18 cellular contexts compared by ENCODE assay signal in genomic region chr4:117385531-117385930, GRCh38.
DNase-seq lines count a peak whose midpoint lies in the region; ATAC-seq and TF ChIP-seq lines count a peak whose summit lies in the region.
"Had no signal": no experiment of that assay in that cellular context is flagged by ENCODE, and none has a peak within 500 bp of the region (broad histone marks: within the 10 kb centered on the region; RNA-seq: fewer than 3 reads in every experiment).

No MANE protein-coding gene starts in this region.

- H3K9ac ChIP-seq in SU-DHL-6 (ENCODE audit: low read length) = no peak overlapping the region
- H3K9ac ChIP-seq: KMS-11 had no signal

- TF ChIP-seq CTCF in SU-DHL-6 (IDR thresholded peaks at IDR 0.05; ENCODE audit: insufficient read depth, low read length, poor library complexity, severe bottlenecking) = no peak
- no peak for TF ChIP-seq CTCF in epithelial cell of esophagus (IDR thresholded peaks at IDR 0.05; ENCODE audit: insufficient read depth, low read depth, low read length, missing control alignments)
- no peak for TF ChIP-seq CTCF in upper lobe of right lung (IDR thresholded peaks at IDR 0.05)
- no peak for TF ChIP-seq CTCF in WERI-Rb-1 (IDR thresholded peaks at IDR 0.05; ENCODE audit: low read depth, low read length)

- intact Hi-C loops in upper lobe of right lung (cut with DNase I) = no loop called here

- peak; percentile 43 for DNase-seq in HT1080 (ENCODE audit: low read depth)
- peak; percentile 41 for DNase-seq in epithelial cell of esophagus (ENCODE audit: low read depth)
- DNase-seq in renal cortical epithelial cell (ENCODE audit: low read depth) = peak; percentile 26
- DNase-seq in upper lobe of right lung = no peak
- DNase-seq in WERI-Rb-1 = no peak
- DNase-seq in effector memory CD4-positive, alpha-beta T cell = no peak
- DNase-seq: C1 segment of cervical spinal cord, DMS 273 treated with DMSO at 0.1 percent for 48 hours, GF-D8, HFFc6, NCI-H187 treated with DMSO at 0.1 percent for 48 hours, NCI-H69, PC-9 had no signal

- ATAC-seq in upper lobe of right lung = no peak
- ATAC-seq: HepG2, Right ventricle myocardium inferior had no signal

- H3F3A ChIP-seq in SU-DHL-6 (ENCODE audit: insufficient read depth) = no peaks in the 10 kb centered on the region

- H3K9me3 ChIP-seq in SU-DHL-6 (ENCODE audit: insufficient read depth, low read length) (no peaks in the 10 kb centered on the region), upper lobe of right lung (no peaks in the 10 kb centered on the region), WERI-Rb-1 (ENCODE audit: severe bottlenecking) (no peaks in the 10 kb centered on the region)
- H3K9me3 ChIP-seq in effector memory CD4-positive, alpha-beta T cell (ENCODE audit: control insufficient read depth, low read length) = no peaks in the 10 kb centered on the region

- no peaks in the 10 kb centered on the region for H3K79me2 ChIP-seq in SU-DHL-6 (ENCODE audit: insufficient read depth, low read length)

- H3K27me3 ChIP-seq in SU-DHL-6 (ENCODE audit: low read length) (no peaks in the 10 kb centered on the region), upper lobe of right lung (no peaks in the 10 kb centered on the region), WERI-Rb-1 (ENCODE audit: insufficient read depth, low read depth, severe bottlenecking) (no peaks in the 10 kb centered on the region)
- H3K27me3 ChIP-seq in effector memory CD4-positive, alpha-beta T cell (replicated peaks; ENCODE audit: control insufficient read depth, insufficient read depth, low read length, poor library complexity, severe bottlenecking) = no peaks in the 10 kb centered on the region

- no peak overlapping the region for H3K4me3 ChIP-seq in SU-DHL-6 (ENCODE audit: insufficient read depth, low read length, poor library complexity, severe bottlenecking)
- no peak overlapping the region for H3K4me3 ChIP-seq in epithelial cell of esophagus (ENCODE audit: low read length)
- H3K4me3 ChIP-seq in upper lobe of right lung = no peak overlapping the region
- no peak overlapping the region for H3K4me3 ChIP-seq in WERI-Rb-1 (ENCODE audit: low read depth, low read length)
- H3K4me3 ChIP-seq in effector memory CD4-positive, alpha-beta T cell (ENCODE audit: insufficient read depth, low read depth, low read length, poor library complexity, severe bottlenecking) = no peak overlapping the region
- H3K4me3 ChIP-seq: PC-9, SK-N-MC had no signal

- H2AFZ ChIP-seq in SU-DHL-6 (ENCODE audit: low read depth, low read length, severe bottlenecking) = peak overlapping the region; percentile 54
- H2AFZ ChIP-seq: PC-9 had no signal

- H3K36me3 ChIP-seq in SU-DHL-6 (ENCODE audit: low read length) = no peaks in the 10 kb centered on the region
- H3K36me3 ChIP-seq in upper lobe of right lung = no peaks in the 10 kb centered on the region
- no peaks in the 10 kb centered on the region for H3K36me3 ChIP-seq in WERI-Rb-1
- no peaks in the 10 kb centered on the region for H3K36me3 ChIP-seq in effector memory CD4-positive, alpha-beta T cell (ENCODE audit: control insufficient read depth, insufficient read depth, low read length)

- H3K9me2 ChIP-seq in SU-DHL-6 (replicated peaks; ENCODE audit: insufficient read depth, low read length) = no peaks in the 10 kb centered on the region

- H3K4me2 ChIP-seq in SU-DHL-6 (ENCODE audit: low read depth, low read length, poor library complexity, severe bottlenecking) = no peak overlapping the region
- H3K4me2 ChIP-seq: KMS-11, PC-9 had no signal

- no peaks in the 10 kb centered on the region for H4K20me1 ChIP-seq in SU-DHL-6 (ENCODE audit: low read depth, low read length)

- H3K27ac ChIP-seq in SU-DHL-6 (ENCODE audit: low read depth, low read length) (no peak overlapping the region), upper lobe of right lung (no peak overlapping the region), WERI-Rb-1 (no peak overlapping the region)
- H3K27ac ChIP-seq in effector memory CD4-positive, alpha-beta T cell (ENCODE audit: insufficient read depth, low read length, poor library complexity, severe bottlenecking) = no peak overlapping the region
- H3K27ac ChIP-seq: KMS-11, PC-9, SK-N-MC had no signal

- no peaks in the 10 kb centered on the region for H3K4me1 ChIP-seq in upper lobe of right lung
- H3K4me1 ChIP-seq in effector memory CD4-positive, alpha-beta T cell (ENCODE audit: control insufficient read depth, insufficient read depth, low read length, poor library complexity, severe bottlenecking) = no peaks in the 10 kb centered on the region

Comparison
In these comparisons a context has a peak if more than half of its experiments do, and no peak if none do; other contexts are left out.
1. DNase-seq: peak in HT1080 (single experiment), epithelial cell of esophagus (single experiment) and renal cortical epithelial cell (single experiment); none in upper lobe of right lung (single experiment), WERI-Rb-1 (single experiment) and effector memory CD4-positive, alpha-beta T cell (0 of 3).